In genomic region chr6:36383608-36384007, GRCh38 we compare ENCODE assay signal across 25 cellular contexts. TPM values are rescaled to one million over a fixed set of nuclear protein-coding genes. Genes with fewer than 3 reads are reported as not detected.
A peak's percentile ranks its signal among the peaks of the same experiment; 100 is the strongest.
DNase-seq lines count a peak whose midpoint lies in the region; ATAC-seq and TF ChIP-seq lines count a peak whose summit lies in the region.
"Had no signal": no experiment of that assay in that cellular context is flagged by ENCODE, and none has a peak within 500 bp of the region (broad histone marks: within the 10 kb centered on the region; RNA-seq: fewer than 3 reads in every experiment).

No MANE protein-coding gene starts in this region.

- H3K36me3 Mint-ChIP-seq in CD4-positive, alpha-beta memory T cell: peaks cover 0 to 14% of the 10 kb centered on the region in 2 donors
- H3K36me3 Mint-ChIP-seq in T-helper 1 cell treated with Interleukin-12 subunit alpha and Interleukin-12 subunit beta and Interleukin-4 antibody, amounts not matched to agents 30 μg/mL and 1 μg/mL, for 36 hours (ENCODE audit: low read depth): peaks cover 12% of the 10 kb centered on the region

- H3K4me3 Mint-ChIP-seq in CD4-positive, alpha-beta memory T cell: peak overlapping the region in 1 of 8 donors; percentile 39
- no peak overlapping the region for H3K4me3 Mint-ChIP-seq in T-helper 1 cell treated with Interleukin-12 subunit alpha and Interleukin-12 subunit beta and Interleukin-4 antibody, amounts not matched to agents 30 μg/mL and 1 μg/mL, for 36 hours
- H3K4me3 Mint-ChIP-seq: CD4-positive, alpha-beta T cell; dendritic cell treated with granulocyte-macrophage colony-stimulating factor and Interleukin-4, amounts not matched to agents 40 ng/mL and 50 ng/mL, for 4 days; nephron had no signal

- H3K4me3 ChIP-seq in CD4-positive, alpha-beta memory T cell (ENCODE audit: low read length in 2 of 2): no peak overlapping the region
- H3K4me3 ChIP-seq in transverse colon: no peak overlapping the region
- H3K4me3 ChIP-seq: gastrocnemius medialis, skin epidermis, thyroid gland had no signal

- POLR2A ChIA-PET in CD4-positive, alpha-beta memory T cell (lab: Charles Lee; ENCODE audit: partially characterized antibody): no interaction called here

- H3K9me3 Mint-ChIP-seq in CD4-positive, alpha-beta memory T cell: no peaks in the 10 kb centered on the region
- no peaks in the 10 kb centered on the region for H3K9me3 Mint-ChIP-seq in T-helper 1 cell treated with Interleukin-12 subunit alpha and Interleukin-12 subunit beta and Interleukin-4 antibody, amounts not matched to agents 30 μg/mL and 1 μg/mL, for 36 hours
- H3K9me3 Mint-ChIP-seq: CD4-positive, alpha-beta T cell; dendritic cell treated with granulocyte-macrophage colony-stimulating factor and Interleukin-4, amounts not matched to agents 40 ng/mL and 50 ng/mL, for 4 days; nephron had no signal

- H3K4me1 ChIP-seq in CD4-positive, alpha-beta memory T cell (ENCODE audit: insufficient read depth, low read length): peaks cover 42% of the 10 kb centered on the region
- H3K4me1 ChIP-seq in foreskin keratinocyte: no peaks in the 10 kb centered on the region
- H3K4me1 ChIP-seq in transverse colon: peaks cover 0 to 15% (median 11%) of the 10 kb centered on the region in 4 donors

- DNase-seq in activated CD4-positive, alpha-beta T cell treated with anti-CD3 and anti-CD28 coated beads for 48 hours: peak; percentile 21
- DNase-seq in activated CD4-positive, alpha-beta T cell treated with anti-CD3 and anti-CD28 coated beads, Interleukin-2, amount 50 U/mL, for 1 hour: no peak
- no peak for DNase-seq in CD4-positive, alpha-beta memory T cell
- DNase-seq in foreskin keratinocyte (peak; percentile 2 to 23), transverse colon (no peak)
- DNase-seq: activated CD8-positive, alpha-beta memory T cell treated with anti-CD3 and anti-CD28 coated beads, Interleukin-2, amount 50 U/mL, for 48 hours; brain microvascular endothelial cell; CD4-positive, alpha-beta T cell; DMS79 treated with DMSO at 0.1 percent for 48 hours; gastrocnemius medialis; mesendoderm; MV-4-11; NCI-H2081; NCI-H446 treated with DMSO at 0.1 percent for 48 hours; thyroid gland had no signal

- peak; percentile 53 for ATAC-seq in foreskin keratinocyte
- ATAC-seq in HG02678 (IDR thresholded peaks at IDR 0.05; ENCODE audit: unreplicated experiment): no peak
- no peak for ATAC-seq in HG02870 (IDR thresholded peaks at IDR 0.05; ENCODE audit: unreplicated experiment)
- ATAC-seq: gastrocnemius medialis, Right ventricle myocardium inferior had no signal

- TF ChIP-seq CTCF in foreskin keratinocyte (conservative IDR thresholded peaks at IDR 0.05) (no peak), transverse colon (IDR thresholded peaks at IDR 0.05) (no peak)

- peaks cover 0 to 2% of the 10 kb centered on the region in 2 donors for H3K27me3 Mint-ChIP-seq in CD4-positive, alpha-beta memory T cell
- H3K27me3 Mint-ChIP-seq in T-helper 1 cell treated with Interleukin-12 subunit alpha and Interleukin-12 subunit beta and Interleukin-4 antibody, amounts not matched to agents 30 μg/mL and 1 μg/mL, for 36 hours (ENCODE audit: low read depth): peaks cover 16% of the 10 kb centered on the region

- CTCF ChIA-PET in CD4-positive, alpha-beta memory T cell (lab: Charles Lee; ENCODE audit: partially characterized antibody): no interaction called here

- H3K9me3 ChIP-seq in CD4-positive, alpha-beta memory T cell (ENCODE audit: control insufficient read depth in 1 of 2, low read length in 2 of 2): no peaks in the 10 kb centered on the region
- H3K9me3 ChIP-seq in transverse colon: no peaks in the 10 kb centered on the region
- H3K9me3 ChIP-seq: gastrocnemius medialis, thyroid gland had no signal

- TF ChIP-seq EP300 in transverse colon (IDR thresholded peaks at IDR 0.05; ENCODE audit: low read depth): no peak

- in situ Hi-C loops in transverse colon (cut with MboI; ENCODE audit: low pct_ligation_motif_present in 1 of 4, low pct_unique_long_range_greater_than_20kb in 1 of 4, low sequenced_read_pairs in 3 of 4): no loop called here

- 77% methylated on average over 2 of the region's 2 CpGs; no CpG with 5 or more reads in 1 of the 2 donors for WGBS in transverse colon (ENCODE audit: low coverage in 1 of 2), 2 donors

- intact Hi-C loops in CD4-positive, alpha-beta memory T cell (cut with micrococcal nuclease): no loop called here
- intact Hi-C loops in transverse colon (cut with DNase I; ENCODE audit: low total_unique reads): no loop called here

- H3K27ac ChIP-seq in CD4-positive, alpha-beta memory T cell (ENCODE audit: low read depth, low read length): no peak overlapping the region
- H3K27ac ChIP-seq in foreskin keratinocyte: no peak overlapping the region
- no peak overlapping the region for H3K27ac ChIP-seq in transverse colon
- H3K27ac ChIP-seq: brain microvascular endothelial cell, gastrocnemius medialis, thyroid gland had no signal

- no peaks in the 10 kb centered on the region for H3K27me3 ChIP-seq in CD4-positive, alpha-beta memory T cell (ENCODE audit: insufficient read depth, low read length)
- peaks cover 9% of the 10 kb centered on the region for H3K27me3 ChIP-seq in foreskin keratinocyte
- no peaks in the 10 kb centered on the region for H3K27me3 ChIP-seq in transverse colon
- H3K27me3 ChIP-seq: thyroid gland had no signal

- H3K27ac Mint-ChIP-seq in CD4-positive, alpha-beta memory T cell: peak overlapping the region in 4 of 7 donors; percentile 8 to 47 (median 26)
- H3K27ac Mint-ChIP-seq in T-helper 1 cell treated with Interleukin-12 subunit alpha and Interleukin-12 subunit beta and Interleukin-4 antibody, amounts not matched to agents 30 μg/mL and 1 μg/mL, for 36 hours: peak overlapping the region; percentile 45
- H3K27ac Mint-ChIP-seq: CD4-positive, alpha-beta T cell; dendritic cell treated with granulocyte-macrophage colony-stimulating factor and Interleukin-4, amounts not matched to agents 40 ng/mL and 50 ng/mL, for 4 days; nephron; progenitor cell of endocrine pancreas had no signal

- peaks cover 13 to 49% (median 28%) of the 10 kb centered on the region in 4 donors for H3K4me1 Mint-ChIP-seq in CD4-positive, alpha-beta memory T cell
- peaks cover 39% of the 10 kb centered on the region for H3K4me1 Mint-ChIP-seq in T-helper 1 cell treated with Interleukin-12 subunit alpha and Interleukin-12 subunit beta and Interleukin-4 antibody, amounts not matched to agents 30 μg/mL and 1 μg/mL, for 36 hours (ENCODE audit: low read depth)

- TF ChIP-seq POLR2A in transverse colon (IDR thresholded peaks at IDR 0.05): no peak

- H3K36me3 ChIP-seq in CD4-positive, alpha-beta memory T cell (ENCODE audit: insufficient read depth, low read length): no peaks in the 10 kb centered on the region
- H3K36me3 ChIP-seq in transverse colon: no peaks in the 10 kb centered on the region
- H3K36me3 ChIP-seq: brain microvascular endothelial cell, gastrocnemius medialis, thyroid gland had no signal

RNA-seq across cellular contexts. Expression of gene ETV7, which starts 3.9 kb away (rescaled TPM):
- total RNA-seq in CD4-positive, alpha-beta memory T cell: 1 to 10 TPM; 3.1 to 3.2 TPM
- 1 to 10 TPM in 1 of 2 donors, under 1 TPM in 1; 0.67 to 5.4 TPM for polyA plus RNA-seq in CD4-positive, alpha-beta memory T cell
- 1.3 and 1.6 TPM in 2 replicates for total RNA-seq in foreskin keratinocyte
- 1.3 and 1.5 TPM in 2 replicates for polyA plus RNA-seq in foreskin keratinocyte
- total RNA-seq in transverse colon: 1 to 10 TPM; 1.3 to 4.2 (median 3.0) TPM
- total RNA-seq: gastrocnemius medialis, progenitor cell of endocrine pancreas had no signal

RNA-seq across cellular contexts. Expression of gene BNIP5, which starts 46.9 kb away (rescaled TPM):
- total RNA-seq in CD4-positive, alpha-beta memory T cell: not detected
- not detected for polyA plus RNA-seq in CD4-positive, alpha-beta memory T cell
- not detected in 2 replicates for total RNA-seq in foreskin keratinocyte
- polyA plus RNA-seq in foreskin keratinocyte: not detected in 2 replicates
- total RNA-seq in transverse colon: 10 to 100 TPM in 3 of 4 donors, 1 to 10 TPM in 1; 6.0 to 23.6 (median 14.1) TPM
- total RNA-seq: CD4-positive, alpha-beta T cell; gastrocnemius medialis; H4; Right ventricle myocardium inferior; thyroid gland had no signal
- polyA plus RNA-seq: AG04450 had no signal

RNA-seq across cellular contexts. Expression of gene PXT1, which starts 59.0 kb away (rescaled TPM):
- under 1 TPM in 1 of 2 experiments, not detected in 1; 0.25 TPM for total RNA-seq in CD4-positive, alpha-beta memory T cell
- not detected for polyA plus RNA-seq in CD4-positive, alpha-beta memory T cell
- total RNA-seq in foreskin keratinocyte (not detected in 2 replicates), transverse colon (under 1 TPM in 1 of 4 donors, not detected in 3; 0.14 TPM)
- polyA plus RNA-seq in foreskin keratinocyte: 0.04 TPM in 1 of 2 replicates, not detected in the other
- total RNA-seq: gastrocnemius medialis, H4, progenitor cell of endocrine pancreas, Right ventricle myocardium inferior, thyroid gland had no signal
- polyA plus RNA-seq: AG04450 had no signal

RNA-seq across cellular contexts. Expression of gene KCTD20, which starts 59.2 kb away (rescaled TPM):
- total RNA-seq in CD4-positive, alpha-beta memory T cell: 10 to 100 TPM; 35.2 to 38.9 TPM
- polyA plus RNA-seq in CD4-positive, alpha-beta memory T cell: 10 to 100 TPM; 36.8 to 37.3 TPM
- 26.1 and 33.3 TPM in 2 replicates for total RNA-seq in foreskin keratinocyte
- 9.2 and 9.4 TPM in 2 replicates for polyA plus RNA-seq in foreskin keratinocyte
- total RNA-seq in transverse colon: 10 to 100 TPM; 23.2 to 61.9 (median 29.9) TPM

Comparison
In these comparisons a context has a peak if more than half of its experiments do, and no peak if none do; other contexts are left out.
1. DNase-seq: peak in activated CD4-positive, alpha-beta T cell treated with anti-CD3 and anti-CD28 coated beads for 48 hours (single experiment) and foreskin keratinocyte (2 of 2); none in activated CD4-positive, alpha-beta T cell treated with anti-CD3 and anti-CD28 coated beads, Interleukin-2, amount 50 U/mL, for 1 hour (single experiment), CD4-positive, alpha-beta memory T cell (0 of 5) and transverse colon (single experiment).